ENCODE assay signal across 1 cellular context in the genomic region with DNA sequence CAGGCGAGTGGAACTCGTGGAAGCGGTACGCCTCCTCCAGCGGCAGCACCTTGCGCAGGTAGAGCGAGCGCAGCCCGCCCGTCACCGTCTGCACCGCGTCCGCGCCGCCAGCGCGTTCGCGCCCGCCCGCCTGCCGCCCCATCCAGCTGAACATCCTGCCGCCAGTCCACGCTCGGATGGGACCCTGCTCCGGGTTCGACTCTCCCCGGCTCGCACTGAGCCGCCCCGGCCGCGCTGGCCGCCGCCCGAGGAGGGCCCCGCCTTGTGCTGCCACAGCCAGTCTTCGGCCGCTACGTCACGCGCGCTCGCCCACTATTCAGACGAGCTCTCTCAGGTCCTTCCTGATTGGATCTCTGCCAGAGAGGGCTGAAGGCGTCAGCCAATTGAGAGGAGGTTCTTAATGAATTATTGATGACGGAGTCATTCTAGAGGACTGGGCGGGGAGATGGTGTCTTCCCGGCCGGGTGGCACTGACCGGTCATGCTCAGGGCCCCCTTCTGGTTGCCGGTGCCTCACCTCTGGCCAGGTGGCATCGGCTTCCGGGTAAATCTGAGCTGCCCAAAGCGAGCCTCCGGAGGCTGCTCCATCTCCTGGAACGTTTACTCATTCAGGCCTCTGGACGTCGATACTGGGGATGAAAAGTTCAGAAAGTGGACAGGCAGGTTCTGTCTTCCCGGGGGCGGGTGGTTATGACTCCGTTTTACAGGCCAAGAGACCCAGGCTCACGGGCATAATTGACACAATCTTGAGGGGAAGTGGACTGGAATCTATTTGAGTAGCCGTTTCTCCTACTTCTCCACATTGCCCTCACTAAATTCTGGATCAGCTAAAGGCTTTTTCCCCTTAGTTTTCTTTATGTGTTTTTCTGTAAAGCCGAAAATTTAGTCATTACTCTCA.
TF ChIP-seq lines count a peak whose summit lies in the region.

A gene (minus strand): TSS at position 217 of the 897 bp plus-strand sequence. CDS start 63 bp downstream, at position 154.

TF ChIP-seq in HepG2, 621 proteins besides CTCF, POLR2A, EP300 and RAD21 (continued from another document and continues in another):
- TF ChIP-seq, protein P1, sequence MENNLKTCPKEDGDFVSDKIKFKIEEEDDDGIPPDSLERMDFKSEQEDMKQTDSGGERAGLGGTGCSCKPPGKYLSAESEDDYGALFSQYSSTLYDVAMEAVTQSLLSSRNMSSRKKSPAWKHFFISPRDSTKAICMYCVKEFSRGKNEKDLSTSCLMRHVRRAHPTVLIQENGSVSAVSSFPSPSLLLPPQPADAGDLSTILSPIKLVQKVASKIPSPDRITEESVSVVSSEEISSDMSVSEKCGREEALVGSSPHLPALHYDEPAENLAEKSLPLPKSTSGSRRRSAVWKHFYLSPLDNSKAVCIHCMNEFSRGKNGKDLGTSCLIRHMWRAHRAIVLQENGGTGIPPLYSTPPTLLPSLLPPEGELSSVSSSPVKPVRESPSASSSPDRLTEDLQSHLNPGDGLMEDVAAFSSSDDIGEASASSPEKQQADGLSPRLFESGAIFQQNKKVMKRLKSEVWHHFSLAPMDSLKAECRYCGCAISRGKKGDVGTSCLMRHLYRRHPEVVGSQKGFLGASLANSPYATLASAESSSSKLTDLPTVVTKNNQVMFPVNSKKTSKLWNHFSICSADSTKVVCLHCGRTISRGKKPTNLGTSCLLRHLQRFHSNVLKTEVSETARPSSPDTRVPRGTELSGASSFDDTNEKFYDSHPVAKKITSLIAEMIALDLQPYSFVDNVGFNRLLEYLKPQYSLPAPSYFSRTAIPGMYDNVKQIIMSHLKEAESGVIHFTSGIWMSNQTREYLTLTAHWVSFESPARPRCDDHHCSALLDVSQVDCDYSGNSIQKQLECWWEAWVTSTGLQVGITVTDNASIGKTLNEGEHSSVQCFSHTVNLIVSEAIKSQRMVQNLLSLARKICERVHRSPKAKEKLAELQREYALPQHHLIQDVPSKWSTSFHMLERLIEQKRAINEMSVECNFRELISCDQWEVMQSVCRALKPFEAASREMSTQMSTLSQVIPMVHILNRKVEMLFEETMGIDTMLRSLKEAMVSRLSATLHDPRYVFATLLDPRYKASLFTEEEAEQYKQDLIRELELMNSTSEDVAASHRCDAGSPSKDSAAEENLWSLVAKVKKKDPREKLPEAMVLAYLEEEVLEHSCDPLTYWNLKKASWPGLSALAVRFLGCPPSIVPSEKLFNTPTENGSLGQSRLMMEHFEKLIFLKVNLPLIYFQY (CRISPR knock-in tag; IDR thresholded peaks at IDR 0.05; ENCODE audit: borderline replicate concordance) = 0 out of 2 replicates have a peak, but pooled peaks have one; percentile 18
- TF ChIP-seq FOXK2 (IDR thresholded peaks at IDR 0.05) = no peak
- no peak for TF ChIP-seq ZNF660 (CRISPR knock-in tag; IDR thresholded peaks at IDR 0.05; ENCODE audit: borderline replicate concordance, low read depth)
- no peak for TF ChIP-seq ARID2 (CRISPR knock-in tag; IDR thresholded peaks at IDR 0.05; ENCODE audit: borderline replicate concordance)
- TF ChIP-seq, protein P2, sequence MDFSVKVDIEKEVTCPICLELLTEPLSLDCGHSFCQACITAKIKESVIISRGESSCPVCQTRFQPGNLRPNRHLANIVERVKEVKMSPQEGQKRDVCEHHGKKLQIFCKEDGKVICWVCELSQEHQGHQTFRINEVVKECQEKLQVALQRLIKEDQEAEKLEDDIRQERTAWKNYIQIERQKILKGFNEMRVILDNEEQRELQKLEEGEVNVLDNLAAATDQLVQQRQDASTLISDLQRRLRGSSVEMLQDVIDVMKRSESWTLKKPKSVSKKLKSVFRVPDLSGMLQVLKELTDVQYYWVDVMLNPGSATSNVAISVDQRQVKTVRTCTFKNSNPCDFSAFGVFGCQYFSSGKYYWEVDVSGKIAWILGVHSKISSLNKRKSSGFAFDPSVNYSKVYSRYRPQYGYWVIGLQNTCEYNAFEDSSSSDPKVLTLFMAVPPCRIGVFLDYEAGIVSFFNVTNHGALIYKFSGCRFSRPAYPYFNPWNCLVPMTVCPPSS (IDR thresholded peaks at IDR 0.05) = no peak
- no peak for TF ChIP-seq ZNF839 (CRISPR knock-in tag; IDR thresholded peaks at IDR 0.05; ENCODE audit: borderline replicate concordance)
- no peak for TF ChIP-seq MBD4 (IDR thresholded peaks at IDR 0.05; ENCODE audit: borderline replicate concordance, low read length)
- peak; percentile 75; the same call in 1 of the 2 replicates for TF ChIP-seq TMF1 (CRISPR knock-in tag; IDR thresholded peaks at IDR 0.05; ENCODE audit: low read depth)
- TF ChIP-seq, protein P3, sequence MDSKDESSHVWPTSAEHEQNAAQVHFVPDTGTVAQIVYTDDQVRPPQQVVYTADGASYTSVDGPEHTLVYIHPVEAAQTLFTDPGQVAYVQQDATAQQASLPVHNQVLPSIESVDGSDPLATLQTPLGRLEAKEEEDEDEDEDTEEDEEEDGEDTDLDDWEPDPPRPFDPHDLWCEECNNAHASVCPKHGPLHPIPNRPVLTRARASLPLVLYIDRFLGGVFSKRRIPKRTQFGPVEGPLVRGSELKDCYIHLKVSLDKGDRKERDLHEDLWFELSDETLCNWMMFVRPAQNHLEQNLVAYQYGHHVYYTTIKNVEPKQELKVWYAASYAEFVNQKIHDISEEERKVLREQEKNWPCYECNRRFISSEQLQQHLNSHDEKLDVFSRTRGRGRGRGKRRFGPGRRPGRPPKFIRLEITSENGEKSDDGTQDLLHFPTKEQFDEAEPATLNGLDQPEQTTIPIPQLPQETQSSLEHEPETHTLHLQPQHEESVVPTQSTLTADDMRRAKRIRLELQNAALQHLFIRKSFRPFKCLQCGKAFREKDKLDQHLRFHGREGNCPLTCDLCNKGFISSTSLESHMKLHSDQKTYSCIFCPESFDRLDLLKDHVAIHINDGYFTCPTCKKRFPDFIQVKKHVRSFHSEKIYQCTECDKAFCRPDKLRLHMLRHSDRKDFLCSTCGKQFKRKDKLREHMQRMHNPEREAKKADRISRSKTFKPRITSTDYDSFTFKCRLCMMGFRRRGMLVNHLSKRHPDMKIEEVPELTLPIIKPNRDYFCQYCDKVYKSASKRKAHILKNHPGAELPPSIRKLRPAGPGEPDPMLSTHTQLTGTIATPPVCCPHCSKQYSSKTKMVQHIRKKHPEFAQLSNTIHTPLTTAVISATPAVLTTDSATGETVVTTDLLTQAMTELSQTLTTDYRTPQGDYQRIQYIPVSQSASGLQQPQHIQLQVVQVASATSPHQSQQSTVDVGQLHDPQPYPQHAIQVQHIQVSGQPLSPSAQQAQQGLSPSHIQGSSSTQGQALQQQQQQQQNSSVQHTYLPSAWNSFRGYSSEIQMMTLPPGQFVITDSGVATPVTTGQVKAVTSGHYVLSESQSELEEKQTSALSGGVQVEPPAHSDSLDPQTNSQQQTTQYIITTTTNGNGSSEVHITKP (CRISPR knock-in tag; IDR thresholded peaks at IDR 0.05; ENCODE audit: low read depth) = peak; percentile 81
- TF ChIP-seq ZNF329 (CRISPR knock-in tag; IDR thresholded peaks at IDR 0.05; ENCODE audit: low read depth) = no peak
- TF ChIP-seq MTA3 (CRISPR knock-in tag; IDR thresholded peaks at IDR 0.05) = no peak
- TF ChIP-seq MAFG (CRISPR knock-in tag; IDR thresholded peaks at IDR 0.05) = no peak
- no peak for TF ChIP-seq KLF13 (CRISPR knock-in tag; IDR thresholded peaks at IDR 0.05)
- TF ChIP-seq, protein P4, sequence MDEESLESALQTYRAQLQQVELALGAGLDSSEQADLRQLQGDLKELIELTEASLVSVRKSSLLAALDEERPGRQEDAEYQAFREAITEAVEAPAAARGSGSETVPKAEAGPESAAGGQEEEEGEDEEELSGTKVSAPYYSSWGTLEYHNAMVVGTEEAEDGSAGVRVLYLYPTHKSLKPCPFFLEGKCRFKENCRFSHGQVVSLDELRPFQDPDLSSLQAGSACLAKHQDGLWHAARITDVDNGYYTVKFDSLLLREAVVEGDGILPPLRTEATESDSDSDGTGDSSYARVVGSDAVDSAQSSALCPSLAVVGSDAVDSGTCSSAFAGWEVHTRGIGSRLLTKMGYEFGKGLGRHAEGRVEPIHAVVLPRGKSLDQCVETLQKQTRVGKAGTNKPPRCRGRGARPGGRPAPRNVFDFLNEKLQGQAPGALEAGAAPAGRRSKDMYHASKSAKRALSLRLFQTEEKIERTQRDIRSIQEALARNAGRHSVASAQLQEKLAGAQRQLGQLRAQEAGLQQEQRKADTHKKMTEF (CRISPR knock-in tag; IDR thresholded peaks at IDR 0.05) = peak; percentile 77
- no peak for TF ChIP-seq ZNF891 (CRISPR knock-in tag; IDR thresholded peaks at IDR 0.05)
- TF ChIP-seq ZBTB7A (CRISPR knock-in tag; IDR thresholded peaks at IDR 0.05) = no peak
- no peak for TF ChIP-seq PAWR (CRISPR knock-in tag; IDR thresholded peaks at IDR 0.05; ENCODE audit: borderline replicate concordance)
- peak; percentile 70; the same call in 1 of the 2 replicates for TF ChIP-seq ETV5 (CRISPR knock-in tag; IDR thresholded peaks at IDR 0.05; ENCODE audit: borderline replicate concordance)
- TF ChIP-seq CBX5 (CRISPR knock-in tag; IDR thresholded peaks at IDR 0.05; ENCODE audit: borderline replicate concordance) = no peak
- TF ChIP-seq ZNF879 (CRISPR knock-in tag; IDR thresholded peaks at IDR 0.05) = no peak
- no peak for TF ChIP-seq EEA1 (CRISPR knock-in tag; IDR thresholded peaks at IDR 0.05; ENCODE audit: borderline replicate concordance)
- TF ChIP-seq POLR2AphosphoS2 (IDR thresholded peaks at IDR 0.05; ENCODE audit: low read depth, low read length) = no peak
- no peak for TF ChIP-seq SMC3 (IDR thresholded peaks at IDR 0.05; ENCODE audit: low read length)
- no peak for TF ChIP-seq ZBTB1 (CRISPR knock-in tag; IDR thresholded peaks at IDR 0.05; ENCODE audit: borderline replicate concordance)
- no peak for TF ChIP-seq RBM39 (IDR thresholded peaks at IDR 0.05; ENCODE audit: low read depth, low read length, poor library complexity, severe bottlenecking)
- TF ChIP-seq ATRX (CRISPR knock-in tag; IDR thresholded peaks at IDR 0.05; ENCODE audit: borderline replicate concordance) = no peak
- TF ChIP-seq, protein P5, sequence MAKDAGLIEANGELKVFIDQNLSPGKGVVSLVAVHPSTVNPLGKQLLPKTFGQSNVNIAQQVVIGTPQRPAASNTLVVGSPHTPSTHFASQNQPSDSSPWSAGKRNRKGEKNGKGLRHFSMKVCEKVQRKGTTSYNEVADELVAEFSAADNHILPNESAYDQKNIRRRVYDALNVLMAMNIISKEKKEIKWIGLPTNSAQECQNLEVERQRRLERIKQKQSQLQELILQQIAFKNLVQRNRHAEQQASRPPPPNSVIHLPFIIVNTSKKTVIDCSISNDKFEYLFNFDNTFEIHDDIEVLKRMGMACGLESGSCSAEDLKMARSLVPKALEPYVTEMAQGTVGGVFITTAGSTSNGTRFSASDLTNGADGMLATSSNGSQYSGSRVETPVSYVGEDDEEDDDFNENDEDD (CRISPR knock-in tag; IDR thresholded peaks at IDR 0.05; ENCODE audit: borderline replicate concordance) = 0 out of 2 replicates have a peak, but pooled peaks have one; percentile 31
- TF ChIP-seq SMAD3 (CRISPR knock-in tag; IDR thresholded peaks at IDR 0.05) = no peak; the same call in 1 of the 2 replicates
- peak; percentile 92 for TF ChIP-seq ZNF468 (CRISPR knock-in tag; IDR thresholded peaks at IDR 0.05)
- no peak for TF ChIP-seq PRMT3 (CRISPR knock-in tag; IDR thresholded peaks at IDR 0.05; ENCODE audit: borderline replicate concordance, low read depth)
- peak; percentile 74 for TF ChIP-seq ASH2L (IDR thresholded peaks at IDR 0.05; ENCODE audit: insufficient read length, low read depth, low read length)
- TF ChIP-seq, protein P6, sequence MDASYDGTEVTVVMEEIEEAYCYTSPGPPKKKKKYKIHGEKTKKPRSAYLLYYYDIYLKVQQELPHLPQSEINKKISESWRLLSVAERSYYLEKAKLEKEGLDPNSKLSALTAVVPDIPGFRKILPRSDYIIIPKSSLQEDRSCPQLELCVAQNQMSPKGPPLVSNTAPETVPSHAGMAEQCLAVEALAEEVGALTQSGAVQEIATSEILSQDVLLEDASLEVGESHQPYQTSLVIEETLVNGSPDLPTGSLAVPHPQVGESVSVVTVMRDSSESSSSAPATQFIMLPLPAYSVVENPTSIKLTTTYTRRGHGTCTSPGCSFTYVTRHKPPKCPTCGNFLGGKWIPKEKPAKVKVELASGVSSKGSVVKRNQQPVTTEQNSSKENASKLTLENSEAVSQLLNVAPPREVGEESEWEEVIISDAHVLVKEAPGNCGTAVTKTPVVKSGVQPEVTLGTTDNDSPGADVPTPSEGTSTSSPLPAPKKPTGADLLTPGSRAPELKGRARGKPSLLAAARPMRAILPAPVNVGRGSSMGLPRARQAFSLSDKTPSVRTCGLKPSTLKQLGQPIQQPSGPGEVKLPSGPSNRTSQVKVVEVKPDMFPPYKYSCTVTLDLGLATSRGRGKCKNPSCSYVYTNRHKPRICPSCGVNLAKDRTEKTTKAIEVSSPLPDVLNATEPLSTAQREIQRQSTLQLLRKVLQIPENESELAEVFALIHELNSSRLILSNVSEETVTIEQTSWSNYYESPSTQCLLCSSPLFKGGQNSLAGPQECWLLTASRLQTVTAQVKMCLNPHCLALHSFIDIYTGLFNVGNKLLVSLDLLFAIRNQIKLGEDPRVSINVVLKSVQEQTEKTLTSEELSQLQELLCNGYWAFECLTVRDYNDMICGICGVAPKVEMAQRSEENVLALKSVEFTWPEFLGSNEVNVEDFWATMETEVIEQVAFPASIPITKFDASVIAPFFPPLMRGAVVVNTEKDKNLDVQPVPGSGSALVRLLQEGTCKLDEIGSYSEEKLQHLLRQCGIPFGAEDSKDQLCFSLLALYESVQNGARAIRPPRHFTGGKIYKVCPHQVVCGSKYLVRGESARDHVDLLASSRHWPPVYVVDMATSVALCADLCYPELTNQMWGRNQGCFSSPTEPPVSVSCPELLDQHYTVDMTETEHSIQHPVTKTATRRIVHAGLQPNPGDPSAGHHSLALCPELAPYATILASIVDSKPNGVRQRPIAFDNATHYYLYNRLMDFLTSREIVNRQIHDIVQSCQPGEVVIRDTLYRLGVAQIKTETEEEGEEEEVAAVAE (CRISPR knock-in tag; IDR thresholded peaks at IDR 0.05; ENCODE audit: borderline replicate concordance) = peak; percentile 73
- TF ChIP-seq NCOA2 (CRISPR knock-in tag; IDR thresholded peaks at IDR 0.05) = no peak
- no peak for TF ChIP-seq ZFP36 (IDR thresholded peaks at IDR 0.05; ENCODE audit: borderline replicate concordance, low read depth, low read length, partially characterized antibody)
- TF ChIP-seq ZNF772 (CRISPR knock-in tag; IDR thresholded peaks at IDR 0.05) = no peak; the same call in 1 of the 2 replicates
- TF ChIP-seq, protein P7, sequence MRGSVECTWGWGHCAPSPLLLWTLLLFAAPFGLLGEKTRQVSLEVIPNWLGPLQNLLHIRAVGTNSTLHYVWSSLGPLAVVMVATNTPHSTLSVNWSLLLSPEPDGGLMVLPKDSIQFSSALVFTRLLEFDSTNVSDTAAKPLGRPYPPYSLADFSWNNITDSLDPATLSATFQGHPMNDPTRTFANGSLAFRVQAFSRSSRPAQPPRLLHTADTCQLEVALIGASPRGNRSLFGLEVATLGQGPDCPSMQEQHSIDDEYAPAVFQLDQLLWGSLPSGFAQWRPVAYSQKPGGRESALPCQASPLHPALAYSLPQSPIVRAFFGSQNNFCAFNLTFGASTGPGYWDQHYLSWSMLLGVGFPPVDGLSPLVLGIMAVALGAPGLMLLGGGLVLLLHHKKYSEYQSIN (CRISPR knock-in tag; IDR thresholded peaks at IDR 0.05; ENCODE audit: borderline replicate concordance) = no peak
